Comparison of ENCODE assay signal across 21 cellular contexts in the genomic region with DNA sequence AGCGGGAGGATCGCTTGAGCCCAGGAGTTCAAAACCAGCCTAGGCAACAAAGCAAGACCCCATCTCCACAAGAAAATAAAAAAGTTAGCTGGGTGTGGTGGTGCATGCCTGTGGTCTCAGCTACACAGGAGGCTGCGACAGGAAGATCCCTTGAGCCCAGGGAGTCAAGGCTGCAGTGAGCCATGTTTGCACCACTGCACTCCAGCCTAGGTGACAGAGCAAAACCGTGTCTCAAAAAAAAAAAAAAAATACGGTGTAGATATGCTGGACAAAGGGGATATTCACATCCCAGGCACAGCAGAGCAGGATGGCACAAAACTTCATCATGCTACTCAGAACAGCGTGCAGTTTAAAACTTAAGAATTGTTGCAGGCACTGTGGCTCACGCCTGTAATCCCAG.
"Had no signal": no experiment of that assay in that cellular context is flagged by ENCODE, and none has a peak within 500 bp of the region (broad histone marks: within the 10 kb centered on the region; RNA-seq: fewer than 3 reads in every experiment).

No MANE protein-coding gene starts in this region.

- H3K4me3 ChIP-seq: MG63, SJSA1, SK-N-MC had no signal

- H3K9me3 ChIP-seq: MG63, SJSA1 had no signal

- DNase-seq: Karpas-422, KG1, NCI-H1092 treated with DMSO at 0.1 percent for 48 hours, NCI-H1436, NCI-H187, NCI-H2029, NCI-H2081 treated with DMSO at 0.1 percent for 48 hours, NCI-H2171, NCI-H226, NCI-H446, NCI-H510A, NCI-H524 treated with DMSO at 0.1 percent for 48 hours, NCI-H69, NCI-H774, Right ventricle myocardium superior, RPMI8226, SIG-M5 had no signal

- H3K36me3 ChIP-seq: MG63, SJSA1 had no signal

- H3K27me3 ChIP-seq: MG63, SJSA1 had no signal

- H3K27ac ChIP-seq: HL-60, SJSA1, SK-N-MC had no signal
